Comparison of ENCODE assay signal across 1 cellular context in genomic region chr9:92709240-92709639, GRCh38.
TF ChIP-seq lines count a peak whose summit lies in the region.

No MANE protein-coding gene starts in this region.

TF ChIP-seq in HepG2, 621 proteins besides CTCF, POLR2A, EP300 and RAD21:
- no peak for TF ChIP-seq LCORL (IDR thresholded peaks at IDR 0.05)
- TF ChIP-seq LCORL (CRISPR knock-in tag; IDR thresholded peaks at IDR 0.05) = no peak
- peak; percentile 11 to 28; a peak in 1 of 4 replicates for TF ChIP-seq MAFK (conservative IDR thresholded peaks at IDR 0.05 in 1 of 2, IDR thresholded peaks at IDR 0.05 in 1 of 2; ENCODE audit: low read length in 2 of 2)
